In genomic region chr11:110174645-110175310, GRCh38 we compare ENCODE assay signal across 11 cellular contexts.
DNase-seq lines count a peak whose midpoint lies in the region; ATAC-seq and TF ChIP-seq lines count a peak whose summit lies in the region.
"Had no signal": no experiment of that assay in that cellular context is flagged by ENCODE, and none has a peak within 500 bp of the region (broad histone marks: within the 10 kb centered on the region; RNA-seq: fewer than 3 reads in every experiment).

No MANE protein-coding gene starts in this region.

- TF ChIP-seq CTCF in thyroid gland (IDR thresholded peaks at IDR 0.05): no peak

- ATAC-seq in activated T-helper 17 cell treated with anti-CD3 and anti-CD28 coated beads, Interleukin-2, amount 50 U/mL, for 72 hours (replicated peaks): no peak
- ATAC-seq in left ventricle myocardium superior (peak; percentile 28), GM19035 (IDR thresholded peaks at IDR 0.05; ENCODE audit: unreplicated experiment) (no peak)

- no peaks in the 10 kb centered on the region for H3K27me3 ChIP-seq in thyroid gland
- H3K27me3 ChIP-seq: ascending aorta, gastrocnemius medialis had no signal

- TF ChIP-seq POLR2A in thyroid gland (IDR thresholded peaks at IDR 0.05): no peak

- intact Hi-C loops in left ventricle myocardium superior (cut with micrococcal nuclease) (no loop called here), thyroid gland (cut with DNase I) (no loop called here)

- H3K36me3 Mint-ChIP-seq in activated T-helper 17 cell treated with anti-CD3 and anti-CD28 coated beads, Interleukin-2, amount 50 U/mL, for 72 hours (ENCODE audit: low read depth): no peaks in the 10 kb centered on the region

- DNase-seq in NCI-H1092 treated with DMSO at 0.1 percent for 48 hours (lab: John Stamatoyannopoulos, UW) (peak; percentile 41), NCI-H1092 (lab: John Stamatoyannopoulos, UW) (no peak), left ventricle myocardium superior (no peak), thyroid gland (peak; percentile 60 to 70), NCI-H345 (lab: John Stamatoyannopoulos, UW) (no peak)
- no peak for DNase-seq in central memory CD4-positive, alpha-beta T cell
- DNase-seq: MV-4-11 had no signal

- no peak overlapping the region for H3K4me3 ChIP-seq in thyroid gland (replicated peaks in 1 of 3)

- H3K9me3 ChIP-seq in thyroid gland: no peaks in the 10 kb centered on the region
- H3K9me3 ChIP-seq: ascending aorta, gastrocnemius medialis had no signal

- H3K4me1 Mint-ChIP-seq in activated T-helper 17 cell treated with anti-CD3 and anti-CD28 coated beads, Interleukin-2, amount 50 U/mL, for 72 hours: peaks cover 5% of the 10 kb centered on the region

- no peak overlapping the region for H3K27ac Mint-ChIP-seq in activated T-helper 17 cell treated with anti-CD3 and anti-CD28 coated beads, Interleukin-2, amount 50 U/mL, for 72 hours

- 31 to 48% methylated on average over 6 of the region's 6 CpGs for WGBS in thyroid gland, 2 donors

- peak overlapping the region; percentile 10 for H3K4me3 Mint-ChIP-seq in activated T-helper 17 cell treated with anti-CD3 and anti-CD28 coated beads, Interleukin-2, amount 50 U/mL, for 72 hours

- H3K9me3 Mint-ChIP-seq in activated T-helper 17 cell treated with anti-CD3 and anti-CD28 coated beads, Interleukin-2, amount 50 U/mL, for 72 hours: no peaks in the 10 kb centered on the region

- peaks cover 20 to 27% of the 10 kb centered on the region in 2 donors for H3K4me1 ChIP-seq in thyroid gland
- H3K4me1 ChIP-seq: ascending aorta had no signal

- H3K27ac ChIP-seq in thyroid gland: peak overlapping the region; percentile 84 to 95 (median 95)
- H3K27ac ChIP-seq: ascending aorta, gastrocnemius medialis had no signal

- no peaks in the 10 kb centered on the region for H3K36me3 ChIP-seq in thyroid gland
- H3K36me3 ChIP-seq: ascending aorta had no signal

- peaks cover 14% of the 10 kb centered on the region for H3K27me3 Mint-ChIP-seq in activated T-helper 17 cell treated with anti-CD3 and anti-CD28 coated beads, Interleukin-2, amount 50 U/mL, for 72 hours

Comparison
In these comparisons a context has a peak if more than half of its experiments do, and no peak if none do; other contexts are left out.
1. DNase-seq: peak in NCI-H1092 treated with DMSO at 0.1 percent for 48 hours (single experiment) and thyroid gland (2 of 2); none in NCI-H1092 (single experiment), left ventricle myocardium superior (single experiment), NCI-H345 (single experiment) and central memory CD4-positive, alpha-beta T cell (single experiment).